12 cellular contexts compared by ENCODE assay signal in genomic region chr11:118688338-118688737, GRCh38. TPM values are rescaled to one million over a fixed set of nuclear protein-coding genes. Genes with fewer than 3 reads are reported as not detected.
A peak's percentile ranks its signal among the peaks of the same experiment; 100 is the strongest.
DNase-seq lines count a peak whose midpoint lies in the region; ATAC-seq and TF ChIP-seq lines count a peak whose summit lies in the region.
"Not testable (repeated sequence)": the region's sequence is repeated elsewhere in the genome, so short reads cannot be mapped to it uniquely, and the experiment has no call there.
"Had no signal": no experiment of that assay in that cellular context is flagged by ENCODE, and none has a peak within 500 bp of the region (broad histone marks: within the 10 kb centered on the region; RNA-seq: fewer than 3 reads in every experiment).

No MANE protein-coding gene starts in this region.

- H3K27ac Mint-ChIP-seq in T-helper 2 cell treated with Interferon-gamma antibody and Interleukin-4, amounts not matched to agents 5 μg/mL and 100 μg/mL, for 36 hours = peak overlapping the region; percentile 9
- not testable (repeated sequence) for H3K27ac Mint-ChIP-seq in activated CD8-positive, alpha-beta T cell treated with anti-CD3 and anti-CD28 coated beads for 36 hours
- peak overlapping the region; percentile 16 for H3K27ac Mint-ChIP-seq in activated naive CD8-positive, alpha-beta T cell
- peak overlapping the region in 2 of 3 experiments; percentile 51 to 73 for H3K27ac Mint-ChIP-seq in nephron

- not testable (repeated sequence) for H3K9me3 ChIP-seq in DND-41 (ENCODE audit: insufficient read depth, low read length, severe bottlenecking); testis

- not testable (repeated sequence) for H3K36me3 ChIP-seq in DND-41 (ENCODE audit: insufficient read depth, low read length); testis (ENCODE audit: low read depth, missing control alignments)

- not testable (repeated sequence) for H3K4me3 Mint-ChIP-seq in T-helper 2 cell treated with Interferon-gamma antibody and Interleukin-4, amounts not matched to agents 5 μg/mL and 100 μg/mL, for 36 hours; activated CD8-positive, alpha-beta T cell treated with anti-CD3 and anti-CD28 coated beads for 36 hours; activated naive CD8-positive, alpha-beta T cell
- H3K4me3 Mint-ChIP-seq in nephron = peak overlapping the region in 1 of 3 experiments; percentile 37

- H3K27ac ChIP-seq in DND-41 (ENCODE audit: low read length); testis: not testable (repeated sequence)

- H3K4me1 ChIP-seq in DND-41 (ENCODE audit: insufficient read depth, low read length) (peaks cover 34% of the 10 kb centered on the region), testis (peaks cover 11% of the 10 kb centered on the region)

- CTCF ChIA-PET in activated CD8-positive, alpha-beta T cell treated with anti-CD3 and anti-CD28 coated beads for 36 hours (lab: Charles Lee) = interaction anchor here (0.6 to 3.1 kb wide), 8 partner anchors 10 to 238 kb away, joined by 3 to 13 read pairs (median 6); no protein-coding TSS in a partner anchor

- 69 to 75% methylated on average over 10 of the region's 10 CpGs for WGBS in testis, 2 donors

- not testable (repeated sequence) for H3K79me2 ChIP-seq in DND-41 (ENCODE audit: insufficient read depth, low read length)

- H3K27me3 ChIP-seq in DND-41 (ENCODE audit: insufficient read depth, low read length, poor library complexity); testis: not testable (repeated sequence)

- H2AFZ ChIP-seq in DND-41 (ENCODE audit: low read depth, low read length) = not testable (repeated sequence)

- not testable (repeated sequence) for H3K9me3 Mint-ChIP-seq in T-helper 2 cell treated with Interferon-gamma antibody and Interleukin-4, amounts not matched to agents 5 μg/mL and 100 μg/mL, for 36 hours; activated CD8-positive, alpha-beta T cell treated with anti-CD3 and anti-CD28 coated beads for 36 hours; activated naive CD8-positive, alpha-beta T cell (ENCODE audit: low read depth); nephron

- intact Hi-C loops in activated CD8-positive, alpha-beta T cell treated with anti-CD3 and anti-CD28 coated beads for 36 hours (cut with micrococcal nuclease) = not testable (repeated sequence)
- intact Hi-C loops in testis (cut with DNase I; ENCODE audit: low total_unique reads) = loop anchor here (10.0 kb wide), 1 partner anchor 266 kb away; the partner anchor contains the start of gene UPK2

- H3K36me3 Mint-ChIP-seq in T-helper 2 cell treated with Interferon-gamma antibody and Interleukin-4, amounts not matched to agents 5 μg/mL and 100 μg/mL, for 36 hours (ENCODE audit: low read depth); activated CD8-positive, alpha-beta T cell treated with anti-CD3 and anti-CD28 coated beads for 36 hours (ENCODE audit: low read depth); activated naive CD8-positive, alpha-beta T cell; nephron (ENCODE audit: low read depth): not testable (repeated sequence)

- not testable (repeated sequence) for ATAC-seq in DND-41 (ENCODE audit: insufficient read depth, low read depth); activated CD8-positive, alpha-beta T cell treated with anti-CD3 and anti-CD28 coated beads for 36 hours

- DNase-seq in DND-41 (peak; percentile 50), foreskin melanocyte (peak; percentile 77), testis (peak; percentile 45)
- not testable (repeated sequence) for DNase-seq in T-helper 2 cell treated with Interferon-gamma antibody and Interleukin-4, amounts not matched to agents 5 μg/mL and 100 μg/mL, for 36 hours (ENCODE audit: low spot score)
- peak; percentile 49 for DNase-seq in activated CD8-positive, alpha-beta T cell treated with anti-CD3 and anti-CD28 coated beads for 36 hours

- not testable (repeated sequence) for H3K9ac ChIP-seq in DND-41 (ENCODE audit: low read depth, low read length)

- not testable (repeated sequence) for H3K4me3 ChIP-seq in DND-41 (ENCODE audit: low read depth in 1 of 2, low read length in 2 of 2); testis

- not testable (repeated sequence) for TF ChIP-seq CTCF in DND-41 (IDR thresholded peaks at IDR 0.05; ENCODE audit: borderline replicate concordance, extremely low read depth, low read length, poor library complexity, severe bottlenecking); activated CD8-positive, alpha-beta T cell treated with anti-CD3 and anti-CD28 coated beads for 36 hours (IDR thresholded peaks at IDR 0.05); nephron (IDR thresholded peaks at IDR 0.05; ENCODE audit: unreplicated experiment in 3 of 3); testis (IDR thresholded peaks at IDR 0.05)

- H3K4me1 Mint-ChIP-seq in T-helper 2 cell treated with Interferon-gamma antibody and Interleukin-4, amounts not matched to agents 5 μg/mL and 100 μg/mL, for 36 hours (ENCODE audit: low read depth) = peaks cover 26% of the 10 kb centered on the region
- peaks cover 41% of the 10 kb centered on the region for H3K4me1 Mint-ChIP-seq in activated CD8-positive, alpha-beta T cell treated with anti-CD3 and anti-CD28 coated beads for 36 hours (ENCODE audit: low read depth)
- H3K4me1 Mint-ChIP-seq in activated naive CD8-positive, alpha-beta T cell (ENCODE audit: low read depth) = peaks cover 35% of the 10 kb centered on the region
- H3K4me1 Mint-ChIP-seq in nephron = peaks cover 14% of the 10 kb centered on the region

- TF ChIP-seq POLR2A in testis (IDR thresholded peaks at IDR 0.05) = not testable (repeated sequence)

- H3K27me3 Mint-ChIP-seq in T-helper 2 cell treated with Interferon-gamma antibody and Interleukin-4, amounts not matched to agents 5 μg/mL and 100 μg/mL, for 36 hours (ENCODE audit: low read depth) = peaks cover 24% of the 10 kb centered on the region
- H3K27me3 Mint-ChIP-seq in activated CD8-positive, alpha-beta T cell treated with anti-CD3 and anti-CD28 coated beads for 36 hours; activated naive CD8-positive, alpha-beta T cell; nephron (ENCODE audit: low read depth): not testable (repeated sequence)

- not testable (repeated sequence) for H3K4me2 ChIP-seq in DND-41 (ENCODE audit: insufficient read depth, low read length)

- POLR2A ChIA-PET in activated CD8-positive, alpha-beta T cell treated with anti-CD3 and anti-CD28 coated beads for 36 hours (lab: Charles Lee) = not testable (repeated sequence)

- not testable (repeated sequence) for H4K20me1 ChIP-seq in DND-41 (ENCODE audit: insufficient read depth, low read length)

RNA-seq across cellular contexts. Expression of gene TREH, which starts 8.9 kb away (rescaled TPM):
- not detected for total RNA-seq in activated CD8-positive, alpha-beta T cell treated with anti-CD3 and anti-CD28 coated beads for 36 hours
- 1 to 10 TPM in 1 of 2 donors, under 1 TPM in 1; 0.62 to 1.7 TPM for total RNA-seq in testis
- 4.0 TPM for polyA plus RNA-seq in testis (ENCODE audit: insufficient read depth, low read depth, low replicate concordance)
- total RNA-seq: GM12878, H9, M059J, OCI-LY7, Right ventricle myocardium superior had no signal
- polyA plus RNA-seq: GM12878 had no signal
